ENCODE assay signal across 26 cellular contexts in the genomic region with DNA sequence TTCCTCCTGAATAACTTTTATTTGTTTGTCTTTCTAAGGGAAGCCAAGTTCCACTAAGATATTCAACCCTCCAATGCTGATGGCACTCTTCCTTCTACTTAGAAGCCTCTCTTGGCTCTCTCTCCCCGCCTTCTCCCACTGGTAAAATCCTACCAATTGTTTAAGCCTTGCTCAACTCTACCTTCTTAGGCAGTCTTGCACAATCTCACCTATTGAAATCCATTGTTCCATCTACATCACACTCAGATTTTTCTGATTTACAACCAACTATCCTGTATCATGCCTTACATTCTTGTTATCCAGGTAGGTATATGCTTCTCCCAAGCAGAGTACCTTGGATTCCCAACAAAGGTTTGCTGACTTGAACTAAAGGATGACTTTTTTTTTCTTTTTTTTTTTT.
DNase-seq lines count a peak whose midpoint lies in the region; ATAC-seq, FAIRE-seq and TF ChIP-seq lines count a peak whose summit lies in the region.
"Had no signal": no experiment of that assay in that cellular context is flagged by ENCODE, and none has a peak within 500 bp of the region (broad histone marks: within the 10 kb centered on the region; RNA-seq: fewer than 3 reads in every experiment).

No MANE protein-coding gene starts in this region.

- CTCF ChIA-PET in HepG2 (lab: Yijun Ruan, JAX; ENCODE audit: low intra/inter-chr PET ratio, low total read pairs) = no interaction called here
- CTCF ChIA-PET in OCI-LY7 (lab: Charles Lee; ENCODE audit: unreplicated experiment) = no interaction called here

- no peak for TF ChIP-seq CTCF in HepG2 (CRISPR knock-in tag; IDR thresholded peaks at IDR 0.05)
- no peak for TF ChIP-seq CTCF in right lobe of liver (IDR thresholded peaks at IDR 0.05)
- TF ChIP-seq CTCF in bronchial epithelial cell (IDR thresholded peaks at IDR 0.05; ENCODE audit: insufficient read depth, low read length, severe bottlenecking) = no peak
- TF ChIP-seq CTCF in OCI-LY7 (conservative IDR thresholded peaks at IDR 0.05; ENCODE audit: low read length) = no peak

- FAIRE-seq in HepG2 (lab: Jason Lieb, UNC) (no peak), bronchial epithelial cell (lab: Jason Lieb, UNC) (no peak)
- FAIRE-seq: A549, D721Med, GM12878, GM19239, H54 had no signal

- no peak overlapping the region for H3K4me3 ChIP-seq in HepG2 (replicated peaks in 1 of 3; ENCODE audit: insufficient read depth in 1 of 3, low read depth in 2 of 3, low read length in 3 of 3)
- no peak overlapping the region for H3K4me3 ChIP-seq in right lobe of liver
- H3K4me3 ChIP-seq in bronchial epithelial cell (ENCODE audit: low read depth, low read length) = no peak overlapping the region
- H3K4me3 ChIP-seq in OCI-LY7 (ENCODE audit: low read depth, low read length, poor library complexity, severe bottlenecking) = no peak overlapping the region
- H3K4me3 ChIP-seq: A549; BLaER1 treated with 17β-estradiol and CSF1 and Interleukin-3, amounts not matched to agents 10 nM and 100 nM; GM12878; GM23338; HAP-1 had no signal

- no peak overlapping the region for H3K4me2 ChIP-seq in HepG2 (ENCODE audit: low read depth, low read length)
- no peak overlapping the region for H3K4me2 ChIP-seq in OCI-LY7 (ENCODE audit: low read length)
- H3K4me2 ChIP-seq: A549; BLaER1 treated with 17β-estradiol and CSF1 and Interleukin-3, amounts not matched to agents 10 nM and 100 nM; GM23338 had no signal

- TF ChIP-seq POLR2A in HepG2 (IDR thresholded peaks at IDR 0.05; ENCODE audit: insufficient read depth in 1 of 2, low read depth in 2 of 2, low read length in 2 of 2) (no peak), right lobe of liver (IDR thresholded peaks at IDR 0.05) (no peak)

- H2AFZ ChIP-seq in HepG2 (ENCODE audit: low read length) = no peak overlapping the region
- no peak overlapping the region for H2AFZ ChIP-seq in OCI-LY7 (ENCODE audit: low read length)
- H2AFZ ChIP-seq: GM23338 had no signal

- H3K36me3 ChIP-seq in HepG2 (replicated peaks in 1 of 2; ENCODE audit: control insufficient read depth in 1 of 2, insufficient read depth in 2 of 2, low read length in 2 of 2) (no peaks in the 10 kb centered on the region), right lobe of liver (no peaks in the 10 kb centered on the region), bronchial epithelial cell (ENCODE audit: control insufficient read depth, insufficient read depth, low read length) (no peaks in the 10 kb centered on the region), OCI-LY7 (ENCODE audit: insufficient read depth, low read length) (no peaks in the 10 kb centered on the region)
- H3K36me3 ChIP-seq: BE2C; BLaER1 treated with 17β-estradiol and CSF1 and Interleukin-3, amounts not matched to agents 10 nM and 100 nM; HAP-1 had no signal

- H3K27ac ChIP-seq in HepG2 (ENCODE audit: extremely low read length, insufficient read depth, low read length) (no peak overlapping the region), right lobe of liver (no peak overlapping the region), OCI-LY7 (ENCODE audit: low read depth, low read length, poor library complexity, severe bottlenecking) (no peak overlapping the region)
- H3K27ac ChIP-seq: A549; BLaER1 treated with 17β-estradiol and CSF1 and Interleukin-3, amounts not matched to agents 10 nM and 100 nM had no signal

- no peaks in the 10 kb centered on the region for H4K20me1 ChIP-seq in HepG2 (ENCODE audit: insufficient read depth, low read length)
- no peaks in the 10 kb centered on the region for H4K20me1 ChIP-seq in OCI-LY7 (ENCODE audit: insufficient read depth, low read length)
- H4K20me1 ChIP-seq: BLaER1 treated with 17β-estradiol and CSF1 and Interleukin-3, amounts not matched to agents 10 nM and 100 nM had no signal

- no peak for DNase-seq in HepG2 (ENCODE audit: low spot score)
- DNase-seq in right lobe of liver = no peak
- DNase-seq in bronchial epithelial cell (ENCODE audit: low read depth) = peak; percentile 7
- no peak for DNase-seq in left colon
- DNase-seq in central memory CD4-positive, alpha-beta T cell = no peak
- no peak for DNase-seq in OCI-LY7 (ENCODE audit: low spot score)
- DNase-seq in NOMO-1 treated with dmso at 0.1 percent for 144 hours (lab: John Stamatoyannopoulos, UW; ENCODE audit: unreplicated experiment) = no peak
- DNase-seq: 8988T; ACHN; AML-193; BE2C; CD4-positive, alpha-beta T cell; CD8-positive, alpha-beta memory T cell; DMS 273 treated with DMSO at 0.1 percent for 48 hours; DMS79; EL; GDM1; HFFc6 had no signal

- BruUV-seq in HepG2 (replicated peaks; lab: Mats Ljungman, UMichigan) (no TSS peak), OCI-LY7 (replicated peaks; lab: Mats Ljungman, UMichigan) (no TSS peak)

- in situ Hi-C loops in HepG2 (cut with HindIII; ENCODE audit: extremely low pct_ligation_motif_present, low pct_unique_long_range_greater_than_20kb) = no loop called here

- TF ChIP-seq EP300 in HepG2 (IDR thresholded peaks at IDR 0.05; ENCODE audit: low read depth in 2 of 2, low read length in 2 of 2) (no peak), HepG2 (CRISPR knock-in tag; IDR thresholded peaks at IDR 0.05; ENCODE audit: borderline replicate concordance) (no peak)

- 73% methylated on average over 1 of the region's 1 CpG for WGBS in HepG2 (ENCODE audit: low lambda C conversion rate)
- WGBS in right lobe of liver (ENCODE audit: insufficient coverage, low coverage, low lambda C conversion rate, missing lambda C conversion rate) = 30% methylated on average over 1 of the region's 1 CpG

- no peak overlapping the region for H3K9ac ChIP-seq in HepG2 (ENCODE audit: insufficient read depth, low read depth, low read length)
- H3K9ac ChIP-seq: BLaER1 treated with 17β-estradiol and CSF1 and Interleukin-3, amounts not matched to agents 10 nM and 100 nM had no signal

- ATAC-seq in HepG2 = no peak
- no peak for ATAC-seq in right lobe of liver
- ATAC-seq in left colon = peak; percentile 13
- ATAC-seq: A549, GM12878, GM23338 had no signal

- H3K9me3 ChIP-seq in HepG2 (ENCODE audit: low read length) = no peaks in the 10 kb centered on the region
- no peaks in the 10 kb centered on the region for H3K9me3 ChIP-seq in right lobe of liver
- H3K9me3 ChIP-seq in OCI-LY7 (ENCODE audit: low read length) = no peaks in the 10 kb centered on the region
- H3K9me3 ChIP-seq: A549, BE2C, HAP-1 had no signal

- peaks cover 30% of the 10 kb centered on the region for H3K4me1 ChIP-seq in HepG2 (ENCODE audit: insufficient read depth, low read length)
- no peaks in the 10 kb centered on the region for H3K4me1 ChIP-seq in right lobe of liver
- no peaks in the 10 kb centered on the region for H3K4me1 ChIP-seq in OCI-LY7 (ENCODE audit: insufficient read depth, low read length, poor library complexity, severe bottlenecking)
- H3K4me1 ChIP-seq: A549, HAP-1 had no signal

- no peaks in the 10 kb centered on the region; a peak in 1 of 5 replicates for H3K27me3 ChIP-seq in HepG2 (ENCODE audit: control insufficient read depth in 1 of 2, insufficient read depth in 2 of 2, low read length in 2 of 2)
- no peaks in the 10 kb centered on the region for H3K27me3 ChIP-seq in right lobe of liver
- no peaks in the 10 kb centered on the region for H3K27me3 ChIP-seq in bronchial epithelial cell (ENCODE audit: control insufficient read depth, insufficient read depth, low read length)
- H3K27me3 ChIP-seq: BE2C; BLaER1 treated with 17β-estradiol and CSF1 and Interleukin-3, amounts not matched to agents 10 nM and 100 nM had no signal

- POLR2A ChIA-PET in HepG2 (lab: Yijun Ruan, JAX) (no interaction called here), OCI-LY7 (lab: Charles Lee) (no interaction called here)

- no peak for TF ChIP-seq RAD21 in HepG2 (CRISPR knock-in tag; IDR thresholded peaks at IDR 0.05)

- H3K9me2 ChIP-seq in OCI-LY7 (ENCODE audit: insufficient read depth, low read length) = no peaks in the 10 kb centered on the region

- H3K79me2 ChIP-seq in HepG2 (ENCODE audit: insufficient read depth, low read length) (no peaks in the 10 kb centered on the region), OCI-LY7 (ENCODE audit: insufficient read depth, low read depth, low read length) (no peaks in the 10 kb centered on the region)

- intact Hi-C loops in HepG2 (cut with micrococcal nuclease; ENCODE audit: unreplicated experiment) (no loop called here), right lobe of liver (cut with DNase I) (no loop called here), left colon (cut with DNase I, micrococcal nuclease) (no loop called here), OCI-LY7 (cut with micrococcal nuclease; ENCODE audit: unreplicated experiment) (no loop called here)

TF ChIP-seq in HepG2, 621 proteins besides CTCF, POLR2A, EP300 and RAD21:
- no peak for TF ChIP-seq THYN1 (CRISPR knock-in tag; IDR thresholded peaks at IDR 0.05; ENCODE audit: borderline replicate concordance, low read depth)
- TF ChIP-seq, protein P1, sequence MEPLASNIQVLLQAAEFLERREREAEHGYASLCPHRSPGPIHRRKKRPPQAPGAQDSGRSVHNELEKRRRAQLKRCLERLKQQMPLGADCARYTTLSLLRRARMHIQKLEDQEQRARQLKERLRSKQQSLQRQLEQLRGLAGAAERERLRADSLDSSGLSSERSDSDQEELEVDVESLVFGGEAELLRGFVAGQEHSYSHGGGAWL (CRISPR knock-in tag; IDR thresholded peaks at IDR 0.05) = no peak
- no peak for TF ChIP-seq SOX13 (IDR thresholded peaks at IDR 0.05)
- TF ChIP-seq SOX13 (CRISPR knock-in tag; conservative IDR thresholded peaks at IDR 0.05 in 1 of 2, IDR thresholded peaks at IDR 0.05 in 1 of 2) = 0 out of 4 replicates have a peak, but pooled peaks of 1 of the 2 experiments have one; percentile 18
- no peak for TF ChIP-seq NFYB (CRISPR knock-in tag; IDR thresholded peaks at IDR 0.05)
- TF ChIP-seq ZBTB42 (CRISPR knock-in tag; IDR thresholded peaks at IDR 0.05) = no peak
- TF ChIP-seq ZBTB2 (CRISPR knock-in tag; IDR thresholded peaks at IDR 0.05; ENCODE audit: low read depth) = no peak
- TF ChIP-seq CEBPB (IDR thresholded peaks at IDR 0.05; ENCODE audit: borderline replicate concordance, low read depth, low read length) = peak; percentile 39; the same call in 1 of the 2 replicates
TF ChIP-seq in HepG2: peak in this region for 2.
